Comparison of ENCODE assay signal across 1 cellular context in the genomic region with DNA sequence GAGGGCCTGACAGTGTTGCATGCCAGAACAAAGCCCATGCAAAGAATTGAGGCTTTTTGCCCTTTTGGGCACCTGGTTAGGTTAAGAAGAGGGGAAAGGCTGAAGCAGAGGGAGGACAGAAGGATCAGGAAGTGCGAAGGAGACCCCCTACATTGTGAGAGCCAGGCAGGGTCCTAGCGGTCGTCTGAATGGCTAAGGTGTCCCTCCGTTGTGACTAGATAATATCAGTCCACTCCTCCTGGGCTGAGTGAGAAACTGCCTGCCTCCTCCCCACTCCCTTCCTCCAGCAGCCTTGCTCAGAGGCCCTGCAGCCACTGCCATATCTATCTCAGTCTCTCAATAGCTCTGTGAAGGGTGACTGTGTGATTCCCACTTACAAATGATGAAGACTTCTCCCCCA.
TF ChIP-seq lines count a peak whose summit lies in the region.

No MANE protein-coding gene starts in this region.

TF ChIP-seq in K562, 482 proteins besides CTCF, POLR2A, EP300 and RAD21 (continued from another document):
- no peak for TF ChIP-seq CHD7 (IDR thresholded peaks at IDR 0.05; ENCODE audit: low read depth, low read length)
